ENCODE assay signal across 1 cellular context in the genomic region with DNA sequence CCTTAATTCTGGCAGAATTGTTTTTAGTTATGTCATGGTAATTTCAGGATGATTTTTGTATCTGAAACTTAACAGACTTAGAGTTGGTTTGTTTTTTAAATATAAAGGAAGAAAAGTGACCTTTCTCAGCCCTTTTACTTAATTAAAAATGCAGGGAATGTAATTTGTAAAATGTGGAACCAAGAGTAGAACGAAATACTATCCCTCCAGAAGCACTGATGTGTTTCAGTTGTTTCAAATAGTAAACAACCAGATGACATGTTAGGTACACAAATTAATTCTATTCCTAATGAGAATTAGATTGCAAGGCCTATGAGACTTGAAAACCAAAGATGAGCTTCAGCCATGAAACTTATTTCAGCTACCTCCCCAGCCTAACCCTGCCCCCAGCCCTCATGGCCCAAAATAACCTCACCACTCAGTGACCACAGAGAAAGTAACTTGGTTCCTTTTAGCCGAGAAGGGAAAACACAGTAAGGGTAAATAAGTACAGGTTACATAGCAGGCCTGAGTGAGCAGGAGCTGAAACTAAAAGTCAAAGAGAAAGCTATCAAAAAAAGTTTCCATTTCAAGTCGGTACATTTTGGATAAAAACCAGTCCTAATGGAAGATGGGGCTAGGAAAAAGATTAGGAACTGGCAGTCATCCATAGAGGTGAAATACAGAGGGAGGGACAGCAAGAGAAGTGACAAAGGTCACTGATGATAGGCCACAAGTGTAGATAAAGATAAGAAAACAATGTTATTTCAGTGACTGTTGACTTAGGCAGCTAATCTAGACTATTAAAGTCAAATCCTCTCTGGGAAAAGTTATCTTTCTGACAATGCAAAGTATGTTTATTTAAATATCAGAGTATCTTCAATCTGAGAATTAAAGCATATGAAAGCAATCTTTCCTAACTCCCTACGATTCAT.
TF ChIP-seq lines count a peak whose summit lies in the region.

No MANE protein-coding gene starts in this region.

TF ChIP-seq in GM12878, 131 proteins besides CTCF, POLR2A, EP300 and RAD21 (continued from another document):
- TF ChIP-seq, protein P1, sequence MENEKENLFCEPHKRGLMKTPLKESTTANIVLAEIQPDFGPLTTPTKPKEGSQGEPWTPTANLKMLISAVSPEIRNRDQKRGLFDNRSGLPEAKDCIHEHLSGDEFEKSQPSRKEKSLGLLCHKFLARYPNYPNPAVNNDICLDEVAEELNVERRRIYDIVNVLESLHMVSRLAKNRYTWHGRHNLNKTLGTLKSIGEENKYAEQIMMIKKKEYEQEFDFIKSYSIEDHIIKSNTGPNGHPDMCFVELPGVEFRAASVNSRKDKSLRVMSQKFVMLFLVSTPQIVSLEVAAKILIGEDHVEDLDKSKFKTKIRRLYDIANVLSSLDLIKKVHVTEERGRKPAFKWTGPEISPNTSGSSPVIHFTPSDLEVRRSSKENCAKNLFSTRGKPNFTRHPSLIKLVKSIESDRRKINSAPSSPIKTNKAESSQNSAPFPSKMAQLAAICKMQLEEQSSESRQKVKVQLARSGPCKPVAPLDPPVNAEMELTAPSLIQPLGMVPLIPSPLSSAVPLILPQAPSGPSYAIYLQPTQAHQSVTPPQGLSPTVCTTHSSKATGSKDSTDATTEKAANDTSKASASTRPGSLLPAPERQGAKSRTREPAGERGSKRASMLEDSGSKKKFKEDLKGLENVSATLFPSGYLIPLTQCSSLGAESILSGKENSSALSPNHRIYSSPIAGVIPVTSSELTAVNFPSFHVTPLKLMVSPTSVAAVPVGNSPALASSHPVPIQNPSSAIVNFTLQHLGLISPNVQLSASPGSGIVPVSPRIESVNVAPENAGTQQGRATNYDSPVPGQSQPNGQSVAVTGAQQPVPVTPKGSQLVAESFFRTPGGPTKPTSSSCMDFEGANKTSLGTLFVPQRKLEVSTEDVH (IDR thresholded peaks at IDR 0.05; ENCODE audit: low read depth, partially characterized antibody) = no peak
- TF ChIP-seq CREM (IDR thresholded peaks at IDR 0.05; ENCODE audit: low read depth) = peak; percentile 87
- TF ChIP-seq CBX5 (IDR thresholded peaks at IDR 0.05; ENCODE audit: low read depth) = peak; percentile 84; the same call in 1 of the 2 replicates
- peak; percentile 96 for TF ChIP-seq NFIC (IDR thresholded peaks at IDR 0.05; ENCODE audit: low read depth, low read length)
- TF ChIP-seq MEF2A (IDR thresholded peaks at IDR 0.05; ENCODE audit: insufficient read depth, low read depth, low read length) = peak; percentile 100
- no peak for TF ChIP-seq NFXL1 (IDR thresholded peaks at IDR 0.05; ENCODE audit: borderline replicate concordance)
- TF ChIP-seq, protein P2, sequence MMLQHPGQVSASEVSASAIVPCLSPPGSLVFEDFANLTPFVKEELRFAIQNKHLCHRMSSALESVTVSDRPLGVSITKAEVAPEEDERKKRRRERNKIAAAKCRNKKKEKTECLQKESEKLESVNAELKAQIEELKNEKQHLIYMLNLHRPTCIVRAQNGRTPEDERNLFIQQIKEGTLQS (IDR thresholded peaks at IDR 0.05; ENCODE audit: borderline replicate concordance, extremely low read depth, low read depth, low read length) = no peak
- TF ChIP-seq PML (IDR thresholded peaks at IDR 0.05; ENCODE audit: low read length) = peak; percentile 56; the same call in 1 of the 2 replicates
- TF ChIP-seq, protein P3, sequence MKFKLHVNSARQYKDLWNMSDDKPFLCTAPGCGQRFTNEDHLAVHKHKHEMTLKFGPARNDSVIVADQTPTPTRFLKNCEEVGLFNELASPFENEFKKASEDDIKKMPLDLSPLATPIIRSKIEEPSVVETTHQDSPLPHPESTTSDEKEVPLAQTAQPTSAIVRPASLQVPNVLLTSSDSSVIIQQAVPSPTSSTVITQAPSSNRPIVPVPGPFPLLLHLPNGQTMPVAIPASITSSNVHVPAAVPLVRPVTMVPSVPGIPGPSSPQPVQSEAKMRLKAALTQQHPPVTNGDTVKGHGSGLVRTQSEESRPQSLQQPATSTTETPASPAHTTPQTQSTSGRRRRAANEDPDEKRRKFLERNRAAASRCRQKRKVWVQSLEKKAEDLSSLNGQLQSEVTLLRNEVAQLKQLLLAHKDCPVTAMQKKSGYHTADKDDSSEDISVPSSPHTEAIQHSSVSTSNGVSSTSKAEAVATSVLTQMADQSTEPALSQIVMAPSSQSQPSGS (IDR thresholded peaks at IDR 0.05; ENCODE audit: low read length) = peak; percentile 93
- TF ChIP-seq SMAD1 (IDR thresholded peaks at IDR 0.05; ENCODE audit: low read depth, partially characterized antibody) = no peak
- TF ChIP-seq, protein P4, sequence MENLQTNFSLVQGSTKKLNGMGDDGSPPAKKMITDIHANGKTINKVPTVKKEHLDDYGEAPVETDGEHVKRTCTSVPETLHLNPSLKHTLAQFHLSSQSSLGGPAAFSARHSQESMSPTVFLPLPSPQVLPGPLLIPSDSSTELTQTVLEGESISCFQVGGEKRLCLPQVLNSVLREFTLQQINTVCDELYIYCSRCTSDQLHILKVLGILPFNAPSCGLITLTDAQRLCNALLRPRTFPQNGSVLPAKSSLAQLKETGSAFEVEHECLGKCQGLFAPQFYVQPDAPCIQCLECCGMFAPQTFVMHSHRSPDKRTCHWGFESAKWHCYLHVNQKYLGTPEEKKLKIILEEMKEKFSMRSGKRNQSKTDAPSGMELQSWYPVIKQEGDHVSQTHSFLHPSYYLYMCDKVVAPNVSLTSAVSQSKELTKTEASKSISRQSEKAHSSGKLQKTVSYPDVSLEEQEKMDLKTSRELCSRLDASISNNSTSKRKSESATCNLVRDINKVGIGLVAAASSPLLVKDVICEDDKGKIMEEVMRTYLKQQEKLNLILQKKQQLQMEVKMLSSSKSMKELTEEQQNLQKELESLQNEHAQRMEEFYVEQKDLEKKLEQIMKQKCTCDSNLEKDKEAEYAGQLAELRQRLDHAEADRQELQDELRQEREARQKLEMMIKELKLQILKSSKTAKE (IDR thresholded peaks at IDR 0.05; ENCODE audit: low read depth, poor library complexity, severe bottlenecking) = peak; percentile 90
- TF ChIP-seq, protein P5, sequence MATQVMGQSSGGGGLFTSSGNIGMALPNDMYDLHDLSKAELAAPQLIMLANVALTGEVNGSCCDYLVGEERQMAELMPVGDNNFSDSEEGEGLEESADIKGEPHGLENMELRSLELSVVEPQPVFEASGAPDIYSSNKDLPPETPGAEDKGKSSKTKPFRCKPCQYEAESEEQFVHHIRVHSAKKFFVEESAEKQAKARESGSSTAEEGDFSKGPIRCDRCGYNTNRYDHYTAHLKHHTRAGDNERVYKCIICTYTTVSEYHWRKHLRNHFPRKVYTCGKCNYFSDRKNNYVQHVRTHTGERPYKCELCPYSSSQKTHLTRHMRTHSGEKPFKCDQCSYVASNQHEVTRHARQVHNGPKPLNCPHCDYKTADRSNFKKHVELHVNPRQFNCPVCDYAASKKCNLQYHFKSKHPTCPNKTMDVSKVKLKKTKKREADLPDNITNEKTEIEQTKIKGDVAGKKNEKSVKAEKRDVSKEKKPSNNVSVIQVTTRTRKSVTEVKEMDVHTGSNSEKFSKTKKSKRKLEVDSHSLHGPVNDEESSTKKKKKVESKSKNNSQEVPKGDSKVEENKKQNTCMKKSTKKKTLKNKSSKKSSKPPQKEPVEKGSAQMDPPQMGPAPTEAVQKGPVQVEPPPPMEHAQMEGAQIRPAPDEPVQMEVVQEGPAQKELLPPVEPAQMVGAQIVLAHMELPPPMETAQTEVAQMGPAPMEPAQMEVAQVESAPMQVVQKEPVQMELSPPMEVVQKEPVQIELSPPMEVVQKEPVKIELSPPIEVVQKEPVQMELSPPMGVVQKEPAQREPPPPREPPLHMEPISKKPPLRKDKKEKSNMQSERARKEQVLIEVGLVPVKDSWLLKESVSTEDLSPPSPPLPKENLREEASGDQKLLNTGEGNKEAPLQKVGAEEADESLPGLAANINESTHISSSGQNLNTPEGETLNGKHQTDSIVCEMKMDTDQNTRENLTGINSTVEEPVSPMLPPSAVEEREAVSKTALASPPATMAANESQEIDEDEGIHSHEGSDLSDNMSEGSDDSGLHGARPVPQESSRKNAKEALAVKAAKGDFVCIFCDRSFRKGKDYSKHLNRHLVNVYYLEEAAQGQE (IDR thresholded peaks at IDR 0.05; ENCODE audit: low read depth, low read length) = 0 out of 2 replicates have a peak, but pooled peaks have one; percentile 41
- TF ChIP-seq ATF7 (IDR thresholded peaks at IDR 0.05; ENCODE audit: low read depth) = peak; percentile 82
- peak; percentile 97 for TF ChIP-seq CBFB (IDR thresholded peaks at IDR 0.05; ENCODE audit: low read depth)
- peak; percentile 83 for TF ChIP-seq NBN (IDR thresholded peaks at IDR 0.05)
- TF ChIP-seq RAD51 (IDR thresholded peaks at IDR 0.05) = no peak; the same call in 1 of the 2 replicates
- peak; percentile 88; the same call in 1 of the 2 replicates for TF ChIP-seq ZBED1 (IDR thresholded peaks at IDR 0.05; ENCODE audit: borderline replicate concordance)
- TF ChIP-seq JUNB (IDR thresholded peaks at IDR 0.05) = peak; percentile 74
- peak; percentile 71; the same call in 1 of the 2 replicates for TF ChIP-seq IRF4 (IDR thresholded peaks at IDR 0.05; ENCODE audit: low read depth, low read length)
- TF ChIP-seq FOXM1 (IDR thresholded peaks at IDR 0.05; ENCODE audit: low read depth, low read length) = peak; percentile 94
- no peak for TF ChIP-seq FOS (IDR thresholded peaks at IDR 0.05; ENCODE audit: borderline replicate concordance, extremely low read depth, insufficient read length)
- peak; percentile 83 for TF ChIP-seq NR2F1 (conservative IDR thresholded peaks at IDR 0.05)
- TF ChIP-seq TAF1 (IDR thresholded peaks at IDR 0.05; ENCODE audit: borderline replicate concordance, low read depth, low read length) = peak; percentile 70; the same call in 1 of the 2 replicates
- TF ChIP-seq BHLHE40 (IDR thresholded peaks at IDR 0.05; ENCODE audit: borderline replicate concordance in 1 of 2, low read depth in 2 of 2, low read length in 1 of 2) = peak; percentile 65 to 78
- 0 out of 2 replicates have a peak, but pooled peaks have one; percentile 59 for TF ChIP-seq TCF12 (IDR thresholded peaks at IDR 0.05; ENCODE audit: low read depth, low read length)
- TF ChIP-seq, protein P6, sequence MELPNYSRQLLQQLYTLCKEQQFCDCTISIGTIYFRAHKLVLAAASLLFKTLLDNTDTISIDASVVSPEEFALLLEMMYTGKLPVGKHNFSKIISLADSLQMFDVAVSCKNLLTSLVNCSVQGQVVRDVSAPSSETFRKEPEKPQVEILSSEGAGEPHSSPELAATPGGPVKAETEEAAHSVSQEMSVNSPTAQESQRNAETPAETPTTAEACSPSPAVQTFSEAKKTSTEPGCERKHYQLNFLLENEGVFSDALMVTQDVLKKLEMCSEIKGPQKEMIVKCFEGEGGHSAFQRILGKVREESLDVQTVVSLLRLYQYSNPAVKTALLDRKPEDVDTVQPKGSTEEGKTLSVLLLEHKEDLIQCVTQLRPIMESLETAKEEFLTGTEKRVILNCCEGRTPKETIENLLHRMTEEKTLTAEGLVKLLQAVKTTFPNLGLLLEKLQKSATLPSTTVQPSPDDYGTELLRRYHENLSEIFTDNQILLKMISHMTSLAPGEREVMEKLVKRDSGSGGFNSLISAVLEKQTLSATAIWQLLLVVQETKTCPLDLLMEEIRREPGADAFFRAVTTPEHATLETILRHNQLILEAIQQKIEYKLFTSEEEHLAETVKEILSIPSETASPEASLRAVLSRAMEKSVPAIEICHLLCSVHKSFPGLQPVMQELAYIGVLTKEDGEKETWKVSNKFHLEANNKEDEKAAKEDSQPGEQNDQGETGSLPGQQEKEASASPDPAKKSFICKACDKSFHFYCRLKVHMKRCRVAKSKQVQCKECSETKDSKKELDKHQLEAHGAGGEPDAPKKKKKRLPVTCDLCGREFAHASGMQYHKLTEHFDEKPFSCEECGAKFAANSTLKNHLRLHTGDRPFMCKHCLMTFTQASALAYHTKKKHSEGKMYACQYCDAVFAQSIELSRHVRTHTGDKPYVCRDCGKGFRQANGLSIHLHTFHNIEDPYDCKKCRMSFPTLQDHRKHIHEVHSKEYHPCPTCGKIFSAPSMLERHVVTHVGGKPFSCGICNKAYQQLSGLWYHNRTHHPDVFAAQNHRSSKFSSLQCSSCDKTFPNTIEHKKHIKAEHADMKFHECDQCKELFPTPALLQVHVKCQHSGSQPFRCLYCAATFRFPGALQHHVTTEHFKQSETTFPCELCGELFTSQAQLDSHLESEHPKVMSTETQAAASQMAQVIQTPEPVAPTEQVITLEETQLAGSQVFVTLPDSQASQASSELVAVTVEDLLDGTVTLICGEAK (IDR thresholded peaks at IDR 0.05; ENCODE audit: borderline replicate concordance) = 0 out of 2 replicates have a peak, but pooled peaks have one; percentile 31
